ENCODE assay signal across 27 cellular contexts in genomic region chr12:115867854-115868253, GRCh38.
"Had no signal": no experiment of that assay in that cellular context is flagged by ENCODE, and none has a peak within 500 bp of the region (broad histone marks: within the 10 kb centered on the region; RNA-seq: fewer than 3 reads in every experiment).

No MANE protein-coding gene starts in this region.

- DNase-seq: activated CD4-positive, alpha-beta memory T cell treated with anti-CD3 and anti-CD28 coated beads, Interleukin-2, amount 10 ng/mL, durations not matched to agents 7 days and 5 days; activated CD4-positive, alpha-beta T cell treated with anti-CD3 and anti-CD28 coated beads for 1 hour; activated CD4-positive, alpha-beta T cell treated with anti-CD3 and anti-CD28 coated beads, Interleukin-2, amount 10 ng/mL, durations not matched to agents 7 days and 5 days; activated CD8-positive, alpha-beta memory T cell treated with anti-CD3 and anti-CD28 coated beads, Interleukin-2, amount 50 U/mL, for 48 hours; activated gamma-delta T cell; activated naive CD4-positive, alpha-beta T cell treated with anti-CD3 and anti-CD28 coated beads, Interleukin-2, amount 10 ng/mL, durations not matched to agents 7 days and 5 days; activated naive CD8-positive, alpha-beta T cell treated with anti-CD3 and anti-CD28 coated beads, Interleukin-2, amount 10 ng/mL, durations not matched to agents 7 days and 5 days; activated T-cell treated with anti-CD3 and anti-CD28 coated beads, Interleukin-2, amount 50 U/mL, for 24 hours; brain microvascular endothelial cell; dorsolateral prefrontal cortex; effector memory CD4-positive, alpha-beta T cell; gastrocnemius medialis; immature natural killer cell; kidney; left colon; midbrain; naive thymus-derived CD4-positive, alpha-beta T cell; nucleus accumbens; psoas muscle; stimulated activated CD4-positive, alpha-beta T cell treated with anti-CD3 and anti-CD28 coated beads, Interleukin-15, amount 100 ng/mL, for 24 hours; stimulated activated naive CD4-positive, alpha-beta T cell treated with Interleukin-2 at 50 U/mL for 16 hours; T-helper 2 cell had no signal

- H3K36me3 ChIP-seq: ascending aorta, brain microvascular endothelial cell, gastrocnemius medialis, tibial nerve had no signal

- H3K9ac ChIP-seq: parathyroid adenoma had no signal

- H3K4me2 ChIP-seq: hepatocyte had no signal

- H3K27me3 ChIP-seq: ascending aorta, brain microvascular endothelial cell, gastrocnemius medialis, hepatocyte, tibial nerve had no signal

- H3K27ac ChIP-seq: ascending aorta, brain microvascular endothelial cell, coronary artery, dorsolateral prefrontal cortex, gastrocnemius medialis, hepatocyte, parathyroid adenoma, psoas muscle, tibial nerve had no signal

- H3K79me2 ChIP-seq: hepatocyte, parathyroid adenoma had no signal

- H3K4me1 ChIP-seq: ascending aorta, parathyroid adenoma, tibial nerve had no signal

- H3K4me3 ChIP-seq: ascending aorta, coronary artery, dorsolateral prefrontal cortex, gastrocnemius medialis, hepatocyte, psoas muscle, tibial nerve had no signal
